In the genomic region with DNA sequence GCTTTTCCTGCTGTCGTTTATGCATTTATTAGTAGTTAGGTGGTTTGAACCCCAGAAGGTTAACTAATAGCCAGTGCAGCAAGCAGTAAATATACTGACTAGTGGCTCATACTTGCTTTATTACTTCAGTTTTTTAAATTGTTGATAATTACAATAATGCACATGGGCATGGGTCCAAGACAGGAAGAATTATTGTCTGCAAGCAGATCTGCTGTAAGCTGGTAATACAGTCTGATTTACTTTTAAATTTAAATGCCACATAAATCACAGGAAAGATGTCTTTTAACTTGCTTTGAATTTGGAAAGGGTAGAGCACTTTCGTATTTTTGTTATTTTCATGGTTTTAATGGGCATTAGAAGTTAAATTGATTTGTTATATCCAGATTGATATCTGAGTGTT, we compare ENCODE assay signal across 24 cellular contexts. TPM values are rescaled to one million over a fixed set of nuclear protein-coding genes. Genes with fewer than 3 reads are reported as not detected.
A peak's percentile ranks its signal among the peaks of the same experiment; 100 is the strongest.
DNase-seq lines count a peak whose midpoint lies in the region; ATAC-seq and TF ChIP-seq lines count a peak whose summit lies in the region.
"Had no signal": no experiment of that assay in that cellular context is flagged by ENCODE, and none has a peak within 500 bp of the region (broad histone marks: within the 10 kb centered on the region; RNA-seq: fewer than 3 reads in every experiment).

No MANE protein-coding gene starts in this region.

- no peaks in the 10 kb centered on the region for H3K36me3 Mint-ChIP-seq in CD8-positive, alpha-beta memory T cell
- H3K36me3 Mint-ChIP-seq: CD8-positive, alpha-beta T cell had no signal

- H3K27me3 ChIP-seq in A673 (replicated peaks; ENCODE audit: insufficient read depth, low read depth, low read length, poor library complexity) (no peaks in the 10 kb centered on the region), SU-DHL-6 (ENCODE audit: low read length) (no peaks in the 10 kb centered on the region), psoas muscle (ENCODE audit: insufficient read depth in 3 of 3, low read length in 2 of 3) (no peaks in the 10 kb centered on the region)
- H3K27me3 ChIP-seq in CD8-positive, alpha-beta memory T cell (ENCODE audit: insufficient read depth, low read length, poor library complexity, severe bottlenecking), result no peaks in the 10 kb centered on the region
- H3K27me3 ChIP-seq: MG63 had no signal

- no peaks in the 10 kb centered on the region for H3K27me3 Mint-ChIP-seq in CD8-positive, alpha-beta memory T cell

- no peak overlapping the region for H3K4me3 Mint-ChIP-seq in CD8-positive, alpha-beta memory T cell
- H3K4me3 Mint-ChIP-seq: CD8-positive, alpha-beta T cell; HFFc6; T-helper 1 cell treated with Interleukin-12 subunit alpha and Interleukin-12 subunit beta and Interleukin-4 antibody, amounts not matched to agents 30 μg/mL and 1 μg/mL, for 36 hours had no signal

- peak; percentile 54 for DNase-seq in A673 (ENCODE audit: low spot score)
- DNase-seq in NCI-H1417 (lab: John Stamatoyannopoulos, UW), result peak in 2 of 3 experiments; percentile 59 to 91
- peak; percentile 27 for DNase-seq in NCI-H2227 (lab: John Stamatoyannopoulos, UW; ENCODE audit: unreplicated experiment)
- no peak for DNase-seq in cerebellum (ENCODE audit: low spot score)
- DNase-seq in psoas muscle, result no peak
- no peak for DNase-seq in GM10248 (ENCODE audit: extremely low spot score)
- no peak for DNase-seq in CD8-positive, alpha-beta memory T cell
- DNase-seq: 8988T; AML-193; C1 segment of cervical spinal cord; CD8-positive, alpha-beta T cell; GDM1; HFFc6; MG63; NCI-H1694; NCI-H2107; NCI-H345; NCI-H524 treated with DMSO at 0.1 percent for 48 hours; SHP77; T1000 had no signal

- WGBS in psoas muscle, 3 donors, result 57 to 73% (median 66%) methylated on average over 2 of the region's 2 CpGs

- TF ChIP-seq CTCF in A673 (conservative IDR thresholded peaks at IDR 0.05; ENCODE audit: low read depth, low read length), result no peak
- TF ChIP-seq CTCF in SU-DHL-6 (IDR thresholded peaks at IDR 0.05; ENCODE audit: insufficient read depth, low read length, poor library complexity, severe bottlenecking), result no peak
- no peak for TF ChIP-seq CTCF in psoas muscle (IDR thresholded peaks at IDR 0.05)
- TF ChIP-seq CTCF in GM10248 (IDR thresholded peaks at IDR 0.05; ENCODE audit: control extremely low read depth, extremely low read depth, low read depth, missing control alignments), result no peak

- no peak for ATAC-seq in psoas muscle
- ATAC-seq: CD8-positive, alpha-beta T cell had no signal

- H3K9me3 ChIP-seq in A673 (ENCODE audit: low read depth, low read length, poor library complexity, severe bottlenecking) (no peaks in the 10 kb centered on the region), SU-DHL-6 (ENCODE audit: insufficient read depth, low read length) (no peaks in the 10 kb centered on the region), psoas muscle (no peaks in the 10 kb centered on the region)
- H3K9me3 ChIP-seq in CD8-positive, alpha-beta memory T cell (ENCODE audit: low read length), result no peaks in the 10 kb centered on the region
- H3K9me3 ChIP-seq: MG63 had no signal

- no peak overlapping the region for H3K4me2 ChIP-seq in SU-DHL-6 (ENCODE audit: low read depth, low read length, poor library complexity, severe bottlenecking)

- H3K4me3 ChIP-seq in A673 (ENCODE audit: low read depth, low read length, poor library complexity, severe bottlenecking) (no peak overlapping the region), SU-DHL-6 (ENCODE audit: insufficient read depth, low read length, poor library complexity, severe bottlenecking) (no peak overlapping the region), psoas muscle (no peak overlapping the region)
- no peak overlapping the region for H3K4me3 ChIP-seq in CD8-positive, alpha-beta memory T cell (ENCODE audit: low read length)
- H3K4me3 ChIP-seq: K562, MG63 had no signal

- no peak overlapping the region for H3K27ac Mint-ChIP-seq in CD8-positive, alpha-beta memory T cell
- H3K27ac Mint-ChIP-seq: CD8-positive, alpha-beta T cell; HFFc6; T-helper 1 cell treated with Interleukin-12 subunit alpha and Interleukin-12 subunit beta and Interleukin-4 antibody, amounts not matched to agents 30 μg/mL and 1 μg/mL, for 36 hours had no signal

- peaks cover 10% of the 10 kb centered on the region; the same call in 1 of the 2 replicates for H4K20me1 ChIP-seq in SU-DHL-6 (ENCODE audit: low read depth, low read length)

- H3K4me1 Mint-ChIP-seq in CD8-positive, alpha-beta memory T cell, result peaks cover 9 to 20% (median 11%) of the 10 kb centered on the region in 3 donors

- H3K9ac ChIP-seq in SU-DHL-6 (ENCODE audit: low read length), result no peak overlapping the region

- H2AFZ ChIP-seq in SU-DHL-6 (ENCODE audit: low read depth, low read length, severe bottlenecking), result no peak overlapping the region

- H3K4me1 ChIP-seq in A673 (ENCODE audit: insufficient read depth, low read length, poor library complexity, severe bottlenecking) (peaks cover 70% of the 10 kb centered on the region), psoas muscle (no peaks in the 10 kb centered on the region)
- no peaks in the 10 kb centered on the region for H3K4me1 ChIP-seq in CD8-positive, alpha-beta memory T cell (ENCODE audit: insufficient read depth, low read length)

- POLR2A ChIA-PET in A673 (lab: Charles Lee; ENCODE audit: low non-redundant PET), result no interaction called here
- POLR2A ChIA-PET in GM10248 (lab: Yijun Ruan, JAX), result no interaction called here
- POLR2A ChIA-PET in CD8-positive, alpha-beta memory T cell (lab: Charles Lee), result no interaction called here

- intact Hi-C loops in A673 (cut with micrococcal nuclease; ENCODE audit: unreplicated experiment), result no loop called here
- intact Hi-C loops in psoas muscle (cut with DNase I), result no loop called here

- CTCF ChIA-PET in A673 (lab: Charles Lee) (interaction anchor here (0.6 kb wide), 1 partner anchor 19 kb away, joined by 3 read pairs; no protein-coding TSS in a partner anchor), GM10248 (lab: Yijun Ruan, JAX) (interaction anchor here (1.1 kb wide), 1 partner anchor 10 kb away, joined by 4 read pairs; no protein-coding TSS in a partner anchor)
- CTCF ChIA-PET in CD8-positive, alpha-beta memory T cell (lab: Charles Lee), result interaction anchor here (1.7 kb wide), 1 partner anchor 35 kb away, joined by 4 read pairs; no protein-coding TSS in a partner anchor

- H3K36me3 ChIP-seq in A673 (ENCODE audit: insufficient read depth, low read length, poor library complexity, severe bottlenecking) (no peaks in the 10 kb centered on the region), SU-DHL-6 (ENCODE audit: low read length) (no peaks in the 10 kb centered on the region), psoas muscle (ENCODE audit: insufficient read depth in 1 of 2, low read depth in 1 of 2) (no peaks in the 10 kb centered on the region)
- H3K36me3 ChIP-seq in CD8-positive, alpha-beta memory T cell (ENCODE audit: insufficient read depth, low read length), result no peaks in the 10 kb centered on the region
- H3K36me3 ChIP-seq: MG63 had no signal

- H3K9me2 ChIP-seq in SU-DHL-6 (replicated peaks; ENCODE audit: insufficient read depth, low read length), result no peaks in the 10 kb centered on the region

- no peaks in the 10 kb centered on the region for H3F3A ChIP-seq in SU-DHL-6 (ENCODE audit: insufficient read depth)

- BruUV-seq in A673 (replicated peaks; lab: Mats Ljungman, UMichigan), result no TSS peak

- peaks cover 90% of the 10 kb centered on the region for H3K79me2 ChIP-seq in SU-DHL-6 (ENCODE audit: insufficient read depth, low read length)

- H3K27ac ChIP-seq in A673 (ENCODE audit: low read depth, low read length, poor library complexity, severe bottlenecking), result no peak overlapping the region
- peak overlapping the region; percentile 26; the same call in 1 of the 2 replicates for H3K27ac ChIP-seq in SU-DHL-6 (ENCODE audit: low read depth, low read length)
- H3K27ac ChIP-seq in psoas muscle, result no peak overlapping the region
- no peak overlapping the region for H3K27ac ChIP-seq in CD8-positive, alpha-beta memory T cell (ENCODE audit: low read depth, low read length)
- H3K27ac ChIP-seq: HL-60 had no signal

- no peaks in the 10 kb centered on the region for H3K9me3 Mint-ChIP-seq in CD8-positive, alpha-beta memory T cell
- H3K9me3 Mint-ChIP-seq: CD8-positive, alpha-beta T cell; HFFc6; T-helper 1 cell treated with Interleukin-12 subunit alpha and Interleukin-12 subunit beta and Interleukin-4 antibody, amounts not matched to agents 30 μg/mL and 1 μg/mL, for 36 hours had no signal

RNA-seq across cellular contexts. Expression of gene APLP2, which starts 27.1 kb away (rescaled TPM):
- total RNA-seq in A673 (2021), result 175 and 181 TPM in 2 replicates
- total RNA-seq in cerebellum, result 341 TPM
- total RNA-seq in psoas muscle, result 10 to 100 TPM; 59.4 to 85.9 (median 65.3) TPM
- 10 to 100 TPM; 37.8 to 96.7 (median 73.8) TPM for polyA plus RNA-seq in psoas muscle
- total RNA-seq in CD8-positive, alpha-beta memory T cell, result 10 to 100 TPM; 58.5 to 60.1 TPM
- polyA plus RNA-seq in CD8-positive, alpha-beta memory T cell, result 58.8 TPM

Comparison
In these comparisons a context has a peak if more than half of its experiments do, and no peak if none do; other contexts are left out.
1. DNase-seq: peak in A673 (single experiment), NCI-H1417 (2 of 3) and NCI-H2227 (single experiment); none in cerebellum (single experiment), psoas muscle (0 of 2), GM10248 (single experiment) and CD8-positive, alpha-beta memory T cell (0 of 5).